Comparison of ENCODE assay signal across 16 cellular contexts in the genomic region with DNA sequence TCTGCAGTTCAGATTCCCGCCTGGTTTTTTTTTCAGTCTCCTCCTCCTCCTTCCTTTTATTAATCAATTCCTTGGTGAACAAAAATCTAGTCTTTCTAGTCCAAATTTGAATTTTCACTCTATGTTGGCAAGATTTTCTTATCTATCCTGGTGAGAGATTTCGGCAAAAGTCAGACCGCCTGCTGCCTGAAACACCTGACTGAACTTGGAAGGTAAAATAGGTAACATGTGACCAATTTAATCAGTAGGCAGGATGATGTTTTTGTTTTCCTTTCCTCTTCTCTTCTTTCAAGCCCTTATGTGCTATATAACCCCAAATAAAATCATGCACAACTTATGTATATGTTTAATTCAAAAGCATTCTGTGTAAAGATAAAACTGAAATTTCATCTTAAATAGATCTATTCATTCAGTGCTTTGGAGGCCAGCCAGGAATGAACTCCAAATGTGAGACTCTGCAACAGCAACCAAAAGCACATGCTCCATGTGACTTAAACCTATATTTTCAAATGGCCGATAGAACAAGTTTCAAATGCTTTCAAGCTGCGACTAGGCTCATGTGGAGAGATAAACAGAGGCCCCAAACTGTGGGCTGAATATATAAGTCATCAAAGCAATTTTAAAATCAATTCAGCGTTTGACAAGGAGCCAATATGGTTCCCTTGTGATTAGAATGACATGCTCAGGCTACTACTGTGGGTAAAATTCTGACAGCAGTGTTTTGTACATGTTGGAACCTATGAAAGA.
DNase-seq lines count a peak whose midpoint lies in the region; ATAC-seq, FAIRE-seq and TF ChIP-seq lines count a peak whose summit lies in the region.
"Had no signal": no experiment of that assay in that cellular context is flagged by ENCODE, and none has a peak within 500 bp of the region (broad histone marks: within the 10 kb centered on the region; RNA-seq: fewer than 3 reads in every experiment).

No MANE protein-coding gene starts in this region.

- H3K36me3 ChIP-seq in GM12878 (ENCODE audit: control insufficient read depth in 2 of 2, insufficient read depth in 2 of 2, low read length in 1 of 2), result no peaks in the 10 kb centered on the region
- H3K36me3 ChIP-seq: MG63 had no signal

- H3K9ac ChIP-seq in GM12878 (ENCODE audit: control insufficient read depth, insufficient read depth, low read length), result no peak overlapping the region

- peaks cover 9% of the 10 kb centered on the region for H3K4me1 Mint-ChIP-seq in progenitor cell of endocrine pancreas (ENCODE audit: low read depth)
- H3K4me1 Mint-ChIP-seq: CD4-positive, alpha-beta memory T cell had no signal

- CTCF ChIA-PET in GM12878 (lab: Yijun Ruan, JAX), result interaction anchor here (0.7 to 4.9 kb wide), 5 partner anchors 21 to 188 kb away, joined by 3 to 20 read pairs (median 5); a partner anchor contains a TSS

- no peaks in the 10 kb centered on the region for H3K36me3 Mint-ChIP-seq in progenitor cell of endocrine pancreas (ENCODE audit: insufficient read depth)
- H3K36me3 Mint-ChIP-seq: CD4-positive, alpha-beta memory T cell had no signal

- H3K4me3 ChIP-seq in GM12878, result no peak overlapping the region
- H3K4me3 ChIP-seq: MG63, PC-9 had no signal

- BruUV-seq in GM12878 (replicated peaks; lab: Mats Ljungman, UMichigan), result no TSS peak

- H3K9me3 Mint-ChIP-seq in progenitor cell of endocrine pancreas (ENCODE audit: low read depth), result no peaks in the 10 kb centered on the region

- POLR2A ChIA-PET in GM12878 (lab: Charles Lee), result interaction anchor here (1.0 to 6.9 kb wide), 4 partner anchors 15 to 92 kb away, joined by 3 to 49 read pairs (median 9); no protein-coding TSS in a partner anchor

- no peak overlapping the region for H3K27ac ChIP-seq in GM12878 (ENCODE audit: control insufficient read depth, insufficient read depth)
- H3K27ac ChIP-seq: PC-9 had no signal

- intact Hi-C loops in GM12878 (cut with micrococcal nuclease; ENCODE audit: unreplicated experiment), result loop anchor here (5.0 kb wide), 1 partner anchor 32 kb away; no protein-coding TSS in a partner anchor

- RAD21 ChIA-PET in GM12878 (lab: Charles Lee; ENCODE audit: unreplicated experiment), result interaction anchor here (1.0 to 11.9 kb wide), 10 partner anchors 16 to 96 kb away, joined by 3 to 179 read pairs (median 39); a partner anchor contains a TSS

- peaks cover 5% of the 10 kb centered on the region; the same call in 2 of the 3 replicates for H3K9me3 ChIP-seq in GM12878 (replicated peaks; ENCODE audit: control insufficient read depth, insufficient read depth, low read length)
- H3K9me3 ChIP-seq: MG63 had no signal

- H2AFZ ChIP-seq in GM12878 (ENCODE audit: control insufficient read depth, low read depth, low read length), result peak overlapping the region; percentile 4; the same call in 1 of the 2 replicates
- H2AFZ ChIP-seq: PC-9 had no signal

- TF ChIP-seq RAD21 in GM12878 (IDR thresholded peaks at IDR 0.05; ENCODE audit: insufficient read depth, low read depth, low read length), result no peak

- no peak for FAIRE-seq in GM12878 (lab: Jason Lieb, UNC)

- H4K20me1 ChIP-seq in GM12878 (ENCODE audit: control insufficient read depth, insufficient read depth), result no peaks in the 10 kb centered on the region

- TF ChIP-seq CTCF in GM12878 (IDR thresholded peaks at IDR 0.05 in 2 of 3, conservative IDR thresholded peaks at IDR 0.05 in 1 of 3; ENCODE audit: control insufficient read depth in 2 of 3, extremely low read depth in 1 of 3, insufficient read depth in 1 of 3, low read depth in 3 of 3, low read length in 3 of 3), result no peak
- TF ChIP-seq CTCF in progenitor cell of endocrine pancreas (IDR thresholded peaks at IDR 0.05; ENCODE audit: unreplicated experiment), result no peak

- 81% methylated on average over 6 of the region's 6 CpGs for WGBS in GM12878 (ENCODE audit: insufficient coverage, insufficient replicate concordance, low lambda C conversion rate, missing lambda C conversion rate)

- TF ChIP-seq EP300 in GM12878 (IDR thresholded peaks at IDR 0.05; ENCODE audit: borderline replicate concordance in 1 of 2, control insufficient read depth in 1 of 2, low read depth in 2 of 2, low read length in 2 of 2), result no peak

- no peak for TF ChIP-seq POLR2A in GM12878 (IDR thresholded peaks at IDR 0.05; ENCODE audit: low read depth, low read length)

- SMC1A ChIA-PET in GM12878 (lab: Charles Lee; ENCODE audit: uncharacterized antibody, unreplicated experiment), result interaction anchor here (0.6 to 19.1 kb wide), 14 partner anchors 19 to 268 kb away, joined by 3 to 394 read pairs (median 17); a partner anchor contains a TSS

- no peak for ATAC-seq in GM12878

- H3K27ac Mint-ChIP-seq in progenitor cell of endocrine pancreas, result no peak overlapping the region
- H3K27ac Mint-ChIP-seq: CD4-positive, alpha-beta memory T cell had no signal

- no peaks in the 10 kb centered on the region for H3K79me2 ChIP-seq in GM12878 (ENCODE audit: control insufficient read depth, insufficient read depth, low read length)

- in situ Hi-C loops in GM12878 (cut with MboI), result no loop called here

- no peaks in the 10 kb centered on the region for H3K27me3 Mint-ChIP-seq in progenitor cell of endocrine pancreas

- H3K4me2 ChIP-seq in GM12878 (ENCODE audit: control insufficient read depth, insufficient read depth), result no peak overlapping the region
- H3K4me2 ChIP-seq: PC-9 had no signal

- H3K4me3 Mint-ChIP-seq in progenitor cell of endocrine pancreas (ENCODE audit: low read depth), result no peak overlapping the region
- H3K4me3 Mint-ChIP-seq: CD4-positive, alpha-beta memory T cell had no signal

- H3K27me3 ChIP-seq in GM12878 (replicated peaks in 1 of 2; ENCODE audit: control insufficient read depth in 2 of 2, insufficient read depth in 2 of 2, low read length in 1 of 2), result no peaks in the 10 kb centered on the region
- H3K27me3 ChIP-seq: MG63 had no signal

- peaks cover 41% of the 10 kb centered on the region for H3K4me1 ChIP-seq in GM12878 (ENCODE audit: control insufficient read depth, insufficient read depth, low read length)

- DNase-seq in NCI-H2171 treated with DMSO at 0.1 percent for 48 hours (lab: John Stamatoyannopoulos, UW), result peak; percentile 6
- DNase-seq in NCI-H2171 (lab: John Stamatoyannopoulos, UW), result no peak
- no peak for DNase-seq in GM12878 (ENCODE audit: low read depth, low spot score)
- DNase-seq in foreskin melanocyte, result peak; percentile 97
- no peak for DNase-seq in DMS114 treated with DMSO at 0.1 percent for 48 hours (lab: John Stamatoyannopoulos, UW; ENCODE audit: unreplicated experiment)
- DNase-seq in NCI-H1105 (lab: John Stamatoyannopoulos, UW), result no peak
- DNase-seq in progenitor cell of endocrine pancreas (ENCODE audit: low spot score, unreplicated experiment), result no peak
- DNase-seq in NK-92 treated with Interleukin-12 subunit alpha and Interleukin-12 subunit beta, amount 100 ng/mL, for 24 hours (lab: John Stamatoyannopoulos, UW), result no peak
- DNase-seq: CD4-positive, alpha-beta memory T cell; H7; MG63; NCI-H1092; NCI-H1694; NCI-H446 treated with DMSO at 0.1 percent for 48 hours; NCI-H748 treated with DMSO at 0.1 percent for 48 hours; PC-9 had no signal

TF ChIP-seq in GM12878, 131 proteins besides CTCF, POLR2A, EP300 and RAD21:
- TF ChIP-seq RAD51 (IDR thresholded peaks at IDR 0.05) (0 out of 2 replicates have a peak, but pooled peaks have one; percentile 20), BACH1 (IDR thresholded peaks at IDR 0.05; ENCODE audit: borderline replicate concordance) (no peak)
- TF ChIP-seq, protein P1, sequence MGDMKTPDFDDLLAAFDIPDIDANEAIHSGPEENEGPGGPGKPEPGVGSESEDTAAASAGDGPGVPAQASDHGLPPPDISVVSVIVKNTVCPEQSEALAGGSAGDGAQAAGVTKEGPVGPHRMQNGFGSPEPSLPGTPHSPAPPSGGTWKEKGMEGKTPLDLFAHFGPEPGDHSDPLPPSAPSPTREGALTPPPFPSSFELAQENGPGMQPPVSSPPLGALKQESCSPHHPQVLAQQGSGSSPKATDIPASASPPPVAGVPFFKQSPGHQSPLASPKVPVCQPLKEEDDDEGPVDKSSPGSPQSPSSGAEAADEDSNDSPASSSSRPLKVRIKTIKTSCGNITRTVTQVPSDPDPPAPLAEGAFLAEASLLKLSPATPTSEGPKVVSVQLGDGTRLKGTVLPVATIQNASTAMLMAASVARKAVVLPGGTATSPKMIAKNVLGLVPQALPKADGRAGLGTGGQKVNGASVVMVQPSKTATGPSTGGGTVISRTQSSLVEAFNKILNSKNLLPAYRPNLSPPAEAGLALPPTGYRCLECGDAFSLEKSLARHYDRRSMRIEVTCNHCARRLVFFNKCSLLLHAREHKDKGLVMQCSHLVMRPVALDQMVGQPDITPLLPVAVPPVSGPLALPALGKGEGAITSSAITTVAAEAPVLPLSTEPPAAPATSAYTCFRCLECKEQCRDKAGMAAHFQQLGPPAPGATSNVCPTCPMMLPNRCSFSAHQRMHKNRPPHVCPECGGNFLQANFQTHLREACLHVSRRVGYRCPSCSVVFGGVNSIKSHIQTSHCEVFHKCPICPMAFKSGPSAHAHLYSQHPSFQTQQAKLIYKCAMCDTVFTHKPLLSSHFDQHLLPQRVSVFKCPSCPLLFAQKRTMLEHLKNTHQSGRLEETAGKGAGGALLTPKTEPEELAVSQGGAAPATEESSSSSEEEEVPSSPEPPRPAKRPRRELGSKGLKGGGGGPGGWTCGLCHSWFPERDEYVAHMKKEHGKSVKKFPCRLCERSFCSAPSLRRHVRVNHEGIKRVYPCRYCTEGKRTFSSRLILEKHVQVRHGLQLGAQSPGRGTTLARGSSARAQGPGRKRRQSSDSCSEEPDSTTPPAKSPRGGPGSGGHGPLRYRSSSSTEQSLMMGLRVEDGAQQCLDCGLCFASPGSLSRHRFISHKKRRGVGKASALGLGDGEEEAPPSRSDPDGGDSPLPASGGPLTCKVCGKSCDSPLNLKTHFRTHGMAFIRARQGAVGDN (IDR thresholded peaks at IDR 0.05), result 0 out of 2 replicates have a peak, but pooled peaks have one; percentile 37
- TF ChIP-seq, protein P2, sequence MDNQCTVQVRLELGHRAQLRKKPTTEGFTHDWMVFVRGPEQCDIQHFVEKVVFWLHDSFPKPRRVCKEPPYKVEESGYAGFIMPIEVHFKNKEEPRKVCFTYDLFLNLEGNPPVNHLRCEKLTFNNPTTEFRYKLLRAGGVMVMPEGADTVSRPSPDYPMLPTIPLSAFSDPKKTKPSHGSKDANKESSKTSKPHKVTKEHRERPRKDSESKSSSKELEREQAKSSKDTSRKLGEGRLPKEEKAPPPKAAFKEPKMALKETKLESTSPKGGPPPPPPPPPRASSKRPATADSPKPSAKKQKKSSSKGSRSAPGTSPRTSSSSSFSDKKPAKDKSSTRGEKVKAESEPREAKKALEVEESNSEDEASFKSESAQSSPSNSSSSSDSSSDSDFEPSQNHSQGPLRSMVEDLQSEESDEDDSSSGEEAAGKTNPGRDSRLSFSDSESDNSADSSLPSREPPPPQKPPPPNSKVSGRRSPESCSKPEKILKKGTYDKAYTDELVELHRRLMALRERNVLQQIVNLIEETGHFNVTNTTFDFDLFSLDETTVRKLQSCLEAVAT (IDR thresholded peaks at IDR 0.05), result 0 out of 2 replicates have a peak, but pooled peaks have one; percentile 39

Comparison
In these comparisons a context has a peak if more than half of its experiments do, and no peak if none do; other contexts are left out.
1. DNase-seq: peak in NCI-H2171 treated with DMSO at 0.1 percent for 48 hours (single experiment) and foreskin melanocyte (single experiment); none in NCI-H2171 (single experiment), GM12878 (single experiment), DMS114 treated with DMSO at 0.1 percent for 48 hours (single experiment), NCI-H1105 (single experiment), progenitor cell of endocrine pancreas (single experiment) and NK-92 treated with Interleukin-12 subunit alpha and Interleukin-12 subunit beta, amount 100 ng/mL, for 24 hours (single experiment).